2 cellular contexts compared by ENCODE assay signal in the genomic region with DNA sequence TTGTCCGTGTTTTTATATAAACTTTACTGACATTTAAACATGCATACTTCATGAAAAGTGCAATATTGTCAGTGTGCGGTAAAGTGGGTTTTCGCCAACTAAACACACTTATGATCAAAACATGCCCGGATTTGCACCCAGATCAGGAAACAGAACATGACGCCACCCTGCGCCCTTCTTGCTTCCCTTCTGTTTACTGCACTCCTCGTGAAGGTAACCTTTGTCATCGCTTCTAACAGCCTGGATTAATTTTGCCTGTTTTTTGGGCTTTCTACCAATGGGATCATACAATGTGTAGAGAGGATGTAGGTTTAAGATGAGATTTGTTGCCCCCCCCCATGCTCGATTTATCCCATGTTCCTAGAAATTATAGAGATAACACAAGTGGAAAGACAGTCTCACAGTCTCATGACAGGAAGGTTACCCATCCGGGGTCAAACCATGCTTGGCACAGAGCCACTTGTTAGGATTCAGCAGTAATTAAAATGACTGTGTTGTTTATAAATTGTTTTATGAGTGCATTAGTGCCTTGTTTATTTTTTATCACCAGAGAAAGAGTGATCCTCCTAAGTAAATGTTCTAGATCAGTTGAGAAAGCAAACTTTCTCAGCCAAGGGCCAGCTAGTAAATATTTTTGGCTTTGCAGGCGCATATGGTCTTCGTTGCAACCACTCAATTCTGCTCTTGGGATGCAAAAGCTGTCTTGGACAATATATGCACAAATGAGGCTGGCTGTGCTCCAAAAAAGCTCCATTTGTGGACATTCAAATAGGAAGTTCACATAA.
TF ChIP-seq lines count a peak whose summit lies in the region.

No MANE protein-coding gene starts in this region.

TF ChIP-seq in A549, 52 proteins besides CTCF, POLR2A, EP300 and RAD21 (continued from another document):
- TF ChIP-seq, protein P1, sequence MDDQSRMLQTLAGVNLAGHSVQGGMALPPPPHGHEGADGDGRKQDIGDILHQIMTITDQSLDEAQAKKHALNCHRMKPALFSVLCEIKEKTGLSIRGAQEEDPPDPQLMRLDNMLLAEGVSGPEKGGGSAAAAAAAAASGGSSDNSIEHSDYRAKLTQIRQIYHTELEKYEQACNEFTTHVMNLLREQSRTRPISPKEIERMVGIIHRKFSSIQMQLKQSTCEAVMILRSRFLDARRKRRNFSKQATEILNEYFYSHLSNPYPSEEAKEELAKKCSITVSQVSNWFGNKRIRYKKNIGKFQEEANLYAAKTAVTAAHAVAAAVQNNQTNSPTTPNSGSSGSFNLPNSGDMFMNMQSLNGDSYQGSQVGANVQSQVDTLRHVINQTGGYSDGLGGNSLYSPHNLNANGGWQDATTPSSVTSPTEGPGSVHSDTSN (IDR thresholded peaks at IDR 0.05) = no peak
- no peak for TF ChIP-seq MAZ (IDR thresholded peaks at IDR 0.05; ENCODE audit: borderline replicate concordance, low read depth, low read length)
- no peak for TF ChIP-seq SREBF2 (IDR thresholded peaks at IDR 0.05)
- TF ChIP-seq, protein P2, sequence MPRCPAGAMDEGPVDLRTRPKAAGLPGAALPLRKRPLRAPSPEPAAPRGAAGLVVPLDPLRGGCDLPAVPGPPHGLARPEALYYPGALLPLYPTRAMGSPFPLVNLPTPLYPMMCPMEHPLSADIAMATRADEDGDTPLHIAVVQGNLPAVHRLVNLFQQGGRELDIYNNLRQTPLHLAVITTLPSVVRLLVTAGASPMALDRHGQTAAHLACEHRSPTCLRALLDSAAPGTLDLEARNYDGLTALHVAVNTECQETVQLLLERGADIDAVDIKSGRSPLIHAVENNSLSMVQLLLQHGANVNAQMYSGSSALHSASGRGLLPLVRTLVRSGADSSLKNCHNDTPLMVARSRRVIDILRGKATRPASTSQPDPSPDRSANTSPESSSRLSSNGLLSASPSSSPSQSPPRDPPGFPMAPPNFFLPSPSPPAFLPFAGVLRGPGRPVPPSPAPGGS (IDR thresholded peaks at IDR 0.05) = no peak
- TF ChIP-seq, protein P3, sequence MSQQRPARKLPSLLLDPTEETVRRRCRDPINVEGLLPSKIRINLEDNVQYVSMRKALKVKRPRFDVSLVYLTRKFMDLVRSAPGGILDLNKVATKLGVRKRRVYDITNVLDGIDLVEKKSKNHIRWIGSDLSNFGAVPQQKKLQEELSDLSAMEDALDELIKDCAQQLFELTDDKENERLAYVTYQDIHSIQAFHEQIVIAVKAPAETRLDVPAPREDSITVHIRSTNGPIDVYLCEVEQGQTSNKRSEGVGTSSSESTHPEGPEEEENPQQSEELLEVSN (IDR thresholded peaks at IDR 0.05; ENCODE audit: borderline replicate concordance, low read depth) = no peak
- no peak for TF ChIP-seq RARB (CRISPR knock-in tag; IDR thresholded peaks at IDR 0.05)
- TF ChIP-seq HOXB13 (CRISPR knock-in tag; IDR thresholded peaks at IDR 0.05; ENCODE audit: low read depth) = no peak
- no peak for TF ChIP-seq KDM5A (IDR thresholded peaks at IDR 0.05)
- no peak for TF ChIP-seq HEYL (CRISPR knock-in tag; IDR thresholded peaks at IDR 0.05)
- TF ChIP-seq, protein P4, sequence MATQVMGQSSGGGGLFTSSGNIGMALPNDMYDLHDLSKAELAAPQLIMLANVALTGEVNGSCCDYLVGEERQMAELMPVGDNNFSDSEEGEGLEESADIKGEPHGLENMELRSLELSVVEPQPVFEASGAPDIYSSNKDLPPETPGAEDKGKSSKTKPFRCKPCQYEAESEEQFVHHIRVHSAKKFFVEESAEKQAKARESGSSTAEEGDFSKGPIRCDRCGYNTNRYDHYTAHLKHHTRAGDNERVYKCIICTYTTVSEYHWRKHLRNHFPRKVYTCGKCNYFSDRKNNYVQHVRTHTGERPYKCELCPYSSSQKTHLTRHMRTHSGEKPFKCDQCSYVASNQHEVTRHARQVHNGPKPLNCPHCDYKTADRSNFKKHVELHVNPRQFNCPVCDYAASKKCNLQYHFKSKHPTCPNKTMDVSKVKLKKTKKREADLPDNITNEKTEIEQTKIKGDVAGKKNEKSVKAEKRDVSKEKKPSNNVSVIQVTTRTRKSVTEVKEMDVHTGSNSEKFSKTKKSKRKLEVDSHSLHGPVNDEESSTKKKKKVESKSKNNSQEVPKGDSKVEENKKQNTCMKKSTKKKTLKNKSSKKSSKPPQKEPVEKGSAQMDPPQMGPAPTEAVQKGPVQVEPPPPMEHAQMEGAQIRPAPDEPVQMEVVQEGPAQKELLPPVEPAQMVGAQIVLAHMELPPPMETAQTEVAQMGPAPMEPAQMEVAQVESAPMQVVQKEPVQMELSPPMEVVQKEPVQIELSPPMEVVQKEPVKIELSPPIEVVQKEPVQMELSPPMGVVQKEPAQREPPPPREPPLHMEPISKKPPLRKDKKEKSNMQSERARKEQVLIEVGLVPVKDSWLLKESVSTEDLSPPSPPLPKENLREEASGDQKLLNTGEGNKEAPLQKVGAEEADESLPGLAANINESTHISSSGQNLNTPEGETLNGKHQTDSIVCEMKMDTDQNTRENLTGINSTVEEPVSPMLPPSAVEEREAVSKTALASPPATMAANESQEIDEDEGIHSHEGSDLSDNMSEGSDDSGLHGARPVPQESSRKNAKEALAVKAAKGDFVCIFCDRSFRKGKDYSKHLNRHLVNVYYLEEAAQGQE (IDR thresholded peaks at IDR 0.05) = no peak
- TF ChIP-seq JUNB (IDR thresholded peaks at IDR 0.05) = no peak
- no peak for TF ChIP-seq TP53 (CRISPR knock-in tag; IDR thresholded peaks at IDR 0.05)

TF ChIP-seq in HCT116, 20 proteins besides CTCF, POLR2A, EP300 and RAD21 (continued from another document):
- TF ChIP-seq, protein P5, sequence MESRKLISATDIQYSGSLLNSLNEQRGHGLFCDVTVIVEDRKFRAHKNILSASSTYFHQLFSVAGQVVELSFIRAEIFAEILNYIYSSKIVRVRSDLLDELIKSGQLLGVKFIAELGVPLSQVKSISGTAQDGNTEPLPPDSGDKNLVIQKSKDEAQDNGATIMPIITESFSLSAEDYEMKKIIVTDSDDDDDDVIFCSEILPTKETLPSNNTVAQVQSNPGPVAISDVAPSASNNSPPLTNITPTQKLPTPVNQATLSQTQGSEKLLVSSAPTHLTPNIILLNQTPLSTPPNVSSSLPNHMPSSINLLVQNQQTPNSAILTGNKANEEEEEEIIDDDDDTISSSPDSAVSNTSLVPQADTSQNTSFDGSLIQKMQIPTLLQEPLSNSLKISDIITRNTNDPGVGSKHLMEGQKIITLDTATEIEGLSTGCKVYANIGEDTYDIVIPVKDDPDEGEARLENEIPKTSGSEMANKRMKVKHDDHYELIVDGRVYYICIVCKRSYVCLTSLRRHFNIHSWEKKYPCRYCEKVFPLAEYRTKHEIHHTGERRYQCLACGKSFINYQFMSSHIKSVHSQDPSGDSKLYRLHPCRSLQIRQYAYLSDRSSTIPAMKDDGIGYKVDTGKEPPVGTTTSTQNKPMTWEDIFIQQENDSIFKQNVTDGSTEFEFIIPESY (IDR thresholded peaks at IDR 0.05; ENCODE audit: extremely low read depth, insufficient replicate concordance, low read length) = no peak
